In the genomic region with DNA sequence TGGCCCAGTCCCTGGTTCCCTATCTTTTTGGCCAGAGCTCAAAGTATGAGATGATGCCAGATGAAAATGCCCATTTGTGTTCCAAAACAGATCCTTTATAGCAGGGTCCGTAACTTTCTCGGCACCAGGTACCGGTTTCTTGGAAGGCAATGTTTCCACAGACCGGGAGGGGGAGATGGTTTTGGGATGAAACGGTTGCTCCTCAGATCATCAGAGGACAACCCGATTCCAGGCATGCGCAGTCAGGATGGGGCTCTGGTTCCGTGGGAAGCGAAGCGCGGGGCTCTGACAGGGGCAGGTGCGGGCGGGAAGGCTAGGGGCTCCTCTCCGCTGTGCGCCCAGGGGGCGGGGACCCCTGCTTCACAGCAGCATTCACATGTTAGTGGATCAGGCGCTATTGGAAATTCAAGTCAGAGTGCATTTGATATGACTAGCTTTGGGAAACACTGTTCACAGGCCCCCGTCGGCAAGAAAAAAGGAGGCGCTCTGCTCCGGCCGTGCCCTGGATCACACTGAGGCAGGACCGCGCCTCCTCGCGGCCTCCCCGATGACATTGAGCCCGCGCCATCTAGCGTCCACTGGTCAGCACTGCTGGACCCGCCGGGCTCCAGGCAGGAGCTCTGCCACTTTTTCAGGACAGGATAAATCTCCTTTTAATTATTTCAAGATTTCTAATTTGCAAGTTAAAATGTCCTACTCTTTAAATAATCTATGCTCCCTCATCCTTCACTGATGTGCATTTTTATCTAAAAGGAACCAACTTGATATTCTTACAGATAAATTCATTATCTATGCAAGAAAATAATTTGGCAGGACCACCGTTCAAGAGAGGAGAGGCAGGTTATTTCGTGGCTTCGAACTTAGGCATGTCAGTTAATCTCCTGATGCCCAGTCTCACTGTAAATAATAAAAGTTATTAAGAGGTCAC, we compare ENCODE assay signal across 8 cellular contexts.
A peak's percentile ranks its signal among the peaks of the same experiment; 100 is the strongest.
DNase-seq lines count a peak whose midpoint lies in the region; ATAC-seq and TF ChIP-seq lines count a peak whose summit lies in the region.

No MANE protein-coding gene starts in this region.

- H3K4me1 Mint-ChIP-seq in glutamatergic neuron (ENCODE audit: low read depth, unreplicated experiment): peaks cover 23% of the 10 kb centered on the region

- peak overlapping the region in 1 of 2 experiments; percentile 47; a peak in 1 of 4 replicates for H3K4me3 ChIP-seq in SK-N-SH (ENCODE audit: low read depth in 2 of 2, low read length in 1 of 2)

- H4K20me1 ChIP-seq in SK-N-SH (ENCODE audit: insufficient read depth): no peaks in the 10 kb centered on the region

- H3K36me3 Mint-ChIP-seq in activated naive CD4-positive, alpha-beta T cell treated with anti-CD3 and anti-CD28 coated beads, Interleukin-2, amount 50 U/mL, for 72 hours: no peaks in the 10 kb centered on the region
- no peaks in the 10 kb centered on the region for H3K36me3 Mint-ChIP-seq in glutamatergic neuron (ENCODE audit: unreplicated experiment)

- H3K79me2 ChIP-seq in SK-N-SH (ENCODE audit: insufficient read depth): no peaks in the 10 kb centered on the region

- H2AFZ ChIP-seq in SK-N-SH (ENCODE audit: low read depth): 0 out of 2 replicates have a peak overlapping the region, but pooled peaks have one; percentile 20

- no peaks in the 10 kb centered on the region for H3K36me3 ChIP-seq in SK-N-SH (replicated peaks in 1 of 2; ENCODE audit: control insufficient read depth in 1 of 2, insufficient read depth in 2 of 2, low read length in 1 of 2)

- H3K9ac ChIP-seq in SK-N-SH: no peak overlapping the region

- no peaks in the 10 kb centered on the region for H3K9me3 ChIP-seq in SK-N-SH

- H3K9me3 Mint-ChIP-seq in activated naive CD4-positive, alpha-beta T cell treated with anti-CD3 and anti-CD28 coated beads, Interleukin-2, amount 50 U/mL, for 72 hours: no peaks in the 10 kb centered on the region
- H3K9me3 Mint-ChIP-seq in glutamatergic neuron (ENCODE audit: unreplicated experiment): peaks cover 3% of the 10 kb centered on the region

- POLR2A ChIA-PET in SK-N-SH (lab: Yijun Ruan, JAX): interaction anchor here (0.6 to 1.4 kb wide), 5 partner anchors 24 to 446 kb away, joined by 3 to 4 read pairs (median 3); no protein-coding TSS in a partner anchor

- H3K4me2 ChIP-seq in SK-N-SH: peak overlapping the region; percentile 41; the same call in 1 of the 2 replicates

- H3F3A ChIP-seq in SK-N-SH (replicated peaks; ENCODE audit: insufficient read depth): peaks cover 7% of the 10 kb centered on the region

- TF ChIP-seq RAD21 in SK-N-SH (IDR thresholded peaks at IDR 0.05; ENCODE audit: low read length): peak; percentile 88

- H3K27ac Mint-ChIP-seq in activated naive CD4-positive, alpha-beta T cell treated with anti-CD3 and anti-CD28 coated beads, Interleukin-2, amount 50 U/mL, for 72 hours: peak overlapping the region in 1 of 2 donors; percentile 62
- H3K27ac Mint-ChIP-seq in glutamatergic neuron (ENCODE audit: unreplicated experiment): no peak overlapping the region

- TF ChIP-seq EP300 in SK-N-SH (IDR thresholded peaks at IDR 0.05; ENCODE audit: borderline replicate concordance in 1 of 2, low read depth in 1 of 2, low read length in 1 of 2): no peak; a peak in 1 of 4 replicates

- H3K27me3 ChIP-seq in SK-N-SH (ENCODE audit: insufficient read depth): no peaks in the 10 kb centered on the region

- peak; percentile 86 for TF ChIP-seq CTCF in GM12872 (IDR thresholded peaks at IDR 0.05; ENCODE audit: insufficient read depth, low read depth, low read length)
- peak; percentile 98 for TF ChIP-seq CTCF in SK-N-SH (IDR thresholded peaks at IDR 0.05)
- peak; percentile 89 for TF ChIP-seq CTCF in glutamatergic neuron (IDR thresholded peaks at IDR 0.05; ENCODE audit: partially characterized antibody, unreplicated experiment)
- TF ChIP-seq CTCF in omental fat pad (IDR thresholded peaks at IDR 0.05): peak in 2 of 3 donors; percentile 74 to 82

- peak overlapping the region; percentile 77 for H3K4me3 Mint-ChIP-seq in glutamatergic neuron (ENCODE audit: unreplicated experiment)

- CTCF ChIA-PET in SK-N-SH (lab: Yijun Ruan, JAX): interaction anchor here (0.5 to 12.5 kb wide), 86 partner anchors 10 to 504 kb away, joined by 3 to 229 read pairs (median 4); no protein-coding TSS in a partner anchor

- H3K9me2 ChIP-seq in SK-N-SH: no peaks in the 10 kb centered on the region

- ATAC-seq in activated naive CD4-positive, alpha-beta T cell treated with anti-CD3 and anti-CD28 coated beads, Interleukin-2, amount 50 U/mL, for 72 hours: peak; percentile 87 to 91
- ATAC-seq in omental fat pad (ENCODE audit: low FRiP score): peak; percentile 95

- H3K27ac ChIP-seq in SK-N-SH (ENCODE audit: low read depth in 2 of 2, low read length in 1 of 2) (peak overlapping the region in 1 of 2 experiments; percentile 69; a peak in 1 of 4 replicates), substantia nigra (ENCODE audit: low read depth, low read length, poor library complexity, severe bottlenecking) (peak overlapping the region; percentile 67)

- 36% methylated on average over 27 of the region's 35 CpGs for WGBS in SK-N-SH (ENCODE audit: low lambda C conversion rate)

- H3K4me1 ChIP-seq in SK-N-SH (ENCODE audit: control insufficient read depth in 1 of 2, insufficient read depth in 2 of 2, low read depth in 1 of 2, low read length in 1 of 2): peaks cover 0 to 74% of the 10 kb centered on the region in 2 experiments; a peak in 2 of 4 replicates

- peak; percentile 82 for DNase-seq in HPDE6-E6E7 (ENCODE audit: extremely low spot score)
- peak; percentile 84 for DNase-seq in SK-N-SH
- DNase-seq in activated naive CD4-positive, alpha-beta T cell treated with anti-CD3 and anti-CD28 coated beads, Interleukin-2, amount 50 U/mL, for 72 hours (ENCODE audit: low spot score in 2 of 2): peak in 1 of 2 donors; percentile 79
- peak; percentile 92 for DNase-seq in glutamatergic neuron
- DNase-seq in omental fat pad (ENCODE audit: low spot score): peak; percentile 82
- peak in 48 of 49 donors; percentile 26 to 90 (median 77) for DNase-seq in substantia nigra (lab: John Stamatoyannopoulos, UW)
- DNase-seq in NCI-H2171 treated with DMSO at 0.1 percent for 48 hours (lab: John Stamatoyannopoulos, UW): no peak

- peaks cover 4% of the 10 kb centered on the region for H3K27me3 Mint-ChIP-seq in glutamatergic neuron (ENCODE audit: unreplicated experiment)

TF ChIP-seq in SK-N-SH, 30 proteins besides CTCF, POLR2A, EP300 and RAD21:
- TF ChIP-seq SMC3 (IDR thresholded peaks at IDR 0.05; ENCODE audit: low read depth, low read length) (peak; percentile 84), JUND (IDR thresholded peaks at IDR 0.05) (no peak), SIN3A (IDR thresholded peaks at IDR 0.05; ENCODE audit: borderline replicate concordance, low read depth, low read length) (0 out of 2 replicates have a peak, but pooled peaks have one; percentile 59), RCOR1 (IDR thresholded peaks at IDR 0.05; ENCODE audit: low read length) (peak; percentile 53; the same call in 1 of the 2 replicates), CHD2 (IDR thresholded peaks at IDR 0.05; ENCODE audit: low read length, partially characterized antibody) (peak; percentile 46), TAF1 (IDR thresholded peaks at IDR 0.05; ENCODE audit: borderline replicate concordance, low read depth, low read length) (no peak), FOXM1 (IDR thresholded peaks at IDR 0.05; ENCODE audit: low read depth) (no peak)
